Comparison of ENCODE assay signal across 8 cellular contexts in genomic region chr3:9986230-9986725, GRCh38. TPM values are rescaled to one million over a fixed set of nuclear protein-coding genes. Genes with fewer than 3 reads are reported as not detected.
A peak's percentile ranks its signal among the peaks of the same experiment; 100 is the strongest.
DNase-seq lines count a peak whose midpoint lies in the region; ATAC-seq lines count a peak whose summit lies in the region.

No MANE protein-coding gene starts in this region.

- H3K9ac ChIP-seq in iPS-20b (ENCODE audit: low read depth, low read length) (peak overlapping the region; percentile 94; the same call in 1 of the 2 replicates), subcutaneous abdominal adipose tissue (ENCODE audit: low read length in 5 of 5) (peak overlapping the region; percentile 90 to 98 (median 96))

- H3K27me3 ChIP-seq in iPS-20b (ENCODE audit: insufficient read depth, low read length) (no peaks in the 10 kb centered on the region), subcutaneous abdominal adipose tissue (ENCODE audit: control insufficient read depth in 5 of 5, insufficient read depth in 4 of 5, low read length in 5 of 5) (no peaks in the 10 kb centered on the region)

- peaks cover 43% of the 10 kb centered on the region for H3K4me1 Mint-ChIP-seq in activated CD8-positive, alpha-beta memory T cell treated with anti-CD3 and anti-CD28 coated beads, Interleukin-2, amount 10 ng/mL, durations not matched to agents 7 days and 5 days
- H3K4me1 Mint-ChIP-seq in activated naive CD8-positive, alpha-beta T cell (ENCODE audit: low read depth): peaks cover 27% of the 10 kb centered on the region

- H3K36me3 ChIP-seq in iPS-20b (ENCODE audit: insufficient read depth, low read depth, low read length) (peaks cover 12% of the 10 kb centered on the region; the same call in 1 of the 2 replicates), subcutaneous abdominal adipose tissue (ENCODE audit: control insufficient read depth in 5 of 5, insufficient read depth in 5 of 5, low read length in 5 of 5) (peaks cover 0 to 3% (median 0%) of the 10 kb centered on the region in 5 donors)

- no peaks in the 10 kb centered on the region for H3K9me3 ChIP-seq in iPS-20b (ENCODE audit: insufficient read depth, low read depth, low read length)
- H3K9me3 ChIP-seq in subcutaneous abdominal adipose tissue (ENCODE audit: control insufficient read depth in 5 of 5, low read length in 5 of 5): no peaks in the 10 kb centered on the region

- H3K4me3 Mint-ChIP-seq in activated CD8-positive, alpha-beta memory T cell treated with anti-CD3 and anti-CD28 coated beads, Interleukin-2, amount 10 ng/mL, durations not matched to agents 7 days and 5 days: peak overlapping the region; percentile 91
- H3K4me3 Mint-ChIP-seq in activated naive CD8-positive, alpha-beta T cell: peak overlapping the region; percentile 96

- CTCF ChIA-PET in activated CD8-positive, alpha-beta memory T cell treated with anti-CD3 and anti-CD28 coated beads, Interleukin-2, amount 10 ng/mL, durations not matched to agents 7 days and 5 days (lab: Charles Lee): interaction anchor here (1.0 to 2.9 kb wide), 8 partner anchors 9 to 336 kb away, joined by 3 to 26 read pairs (median 4); partner anchors contain the start of genes CAMK1 and CRELD1

- no peak overlapping the region for H3K27ac ChIP-seq in iPS-20b (ENCODE audit: low read length)
- peak overlapping the region; percentile 89 for H3K27ac ChIP-seq in subcutaneous abdominal adipose tissue (ENCODE audit: low read depth, low read length)

- peaks cover 11% of the 10 kb centered on the region for H3K36me3 Mint-ChIP-seq in activated CD8-positive, alpha-beta memory T cell treated with anti-CD3 and anti-CD28 coated beads, Interleukin-2, amount 10 ng/mL, durations not matched to agents 7 days and 5 days
- peaks cover 4% of the 10 kb centered on the region for H3K36me3 Mint-ChIP-seq in activated naive CD8-positive, alpha-beta T cell

- ATAC-seq in activated CD8-positive, alpha-beta memory T cell treated with anti-CD3 and anti-CD28 coated beads, Interleukin-2, amount 10 ng/mL, durations not matched to agents 7 days and 5 days: peak; percentile 61
- peak; percentile 29 for ATAC-seq in HG03103 (IDR thresholded peaks at IDR 0.05; ENCODE audit: low read depth, unreplicated experiment)

- H3K4me1 ChIP-seq in iPS-20b (ENCODE audit: insufficient read depth, low read length) (no peaks in the 10 kb centered on the region), subcutaneous abdominal adipose tissue (ENCODE audit: control insufficient read depth in 5 of 5, insufficient read depth in 5 of 5, low read length in 5 of 5) (peaks cover 4 to 51% (median 41%) of the 10 kb centered on the region in 5 donors)

- no peak for DNase-seq in activated CD8-positive, alpha-beta memory T cell treated with anti-CD3 and anti-CD28 coated beads, Interleukin-2, amount 10 ng/mL, durations not matched to agents 7 days and 5 days
- DNase-seq in activated CD8-positive, alpha-beta memory T cell treated with anti-CD3 and anti-CD28 coated beads, Interleukin-2, amount 50 U/mL, for 48 hours: no peak
- DNase-seq in NCI-H1417 treated with DMSO at 0.1 percent for 48 hours (lab: John Stamatoyannopoulos, UW): no peak
- DNase-seq in NCI-H510A treated with DMSO at 0.1 percent for 48 hours (lab: John Stamatoyannopoulos, UW): no peak

- no peaks in the 10 kb centered on the region for H3K9me3 Mint-ChIP-seq in activated CD8-positive, alpha-beta memory T cell treated with anti-CD3 and anti-CD28 coated beads, Interleukin-2, amount 10 ng/mL, durations not matched to agents 7 days and 5 days (ENCODE audit: low read depth)
- no peaks in the 10 kb centered on the region for H3K9me3 Mint-ChIP-seq in activated naive CD8-positive, alpha-beta T cell (ENCODE audit: low read depth)

- H3K27ac Mint-ChIP-seq in activated CD8-positive, alpha-beta memory T cell treated with anti-CD3 and anti-CD28 coated beads, Interleukin-2, amount 10 ng/mL, durations not matched to agents 7 days and 5 days: peak overlapping the region; percentile 94
- peak overlapping the region; percentile 98 for H3K27ac Mint-ChIP-seq in activated naive CD8-positive, alpha-beta T cell

- H3K4me3 ChIP-seq in iPS-20b (ENCODE audit: low read length): peak overlapping the region; percentile 89
- peak overlapping the region; percentile 90 to 100 (median 100) for H3K4me3 ChIP-seq in subcutaneous abdominal adipose tissue (ENCODE audit: low read depth in 1 of 5, low read length in 5 of 5)

- no peaks in the 10 kb centered on the region for H3K27me3 Mint-ChIP-seq in activated CD8-positive, alpha-beta memory T cell treated with anti-CD3 and anti-CD28 coated beads, Interleukin-2, amount 10 ng/mL, durations not matched to agents 7 days and 5 days
- no peaks in the 10 kb centered on the region for H3K27me3 Mint-ChIP-seq in activated naive CD8-positive, alpha-beta T cell

RNA-seq across cellular contexts. Expression of gene EMC3, which starts 0.4 kb away (rescaled TPM):
- 10 to 100 TPM; 52.5 to 63.8 TPM for total RNA-seq in activated CD8-positive, alpha-beta memory T cell treated with anti-CD3 and anti-CD28 coated beads, Interleukin-2, amount 10 ng/mL, durations not matched to agents 7 days and 5 days

RNA-seq across cellular contexts. Expression of gene PRRT3, which starts 34.1 kb away (rescaled TPM):
- total RNA-seq in activated CD8-positive, alpha-beta memory T cell treated with anti-CD3 and anti-CD28 coated beads, Interleukin-2, amount 10 ng/mL, durations not matched to agents 7 days and 5 days: 1 to 10 TPM; 3.5 to 6.4 TPM

RNA-seq across cellular contexts. Expression of gene FANCD2, which starts 40.0 kb away (rescaled TPM):
- total RNA-seq in activated CD8-positive, alpha-beta memory T cell treated with anti-CD3 and anti-CD28 coated beads, Interleukin-2, amount 10 ng/mL, durations not matched to agents 7 days and 5 days: 100 to 1,000 TPM in 1 of 2 experiments, 10 to 100 TPM in 1; 75.1 to 109 TPM

RNA-seq across cellular contexts. Expression of gene CRELD1, which starts 52.6 kb away (rescaled TPM):
- 10 to 100 TPM; 17.4 to 18.9 TPM for total RNA-seq in activated CD8-positive, alpha-beta memory T cell treated with anti-CD3 and anti-CD28 coated beads, Interleukin-2, amount 10 ng/mL, durations not matched to agents 7 days and 5 days
